ENCODE assay signal across 14 cellular contexts in the genomic region with DNA sequence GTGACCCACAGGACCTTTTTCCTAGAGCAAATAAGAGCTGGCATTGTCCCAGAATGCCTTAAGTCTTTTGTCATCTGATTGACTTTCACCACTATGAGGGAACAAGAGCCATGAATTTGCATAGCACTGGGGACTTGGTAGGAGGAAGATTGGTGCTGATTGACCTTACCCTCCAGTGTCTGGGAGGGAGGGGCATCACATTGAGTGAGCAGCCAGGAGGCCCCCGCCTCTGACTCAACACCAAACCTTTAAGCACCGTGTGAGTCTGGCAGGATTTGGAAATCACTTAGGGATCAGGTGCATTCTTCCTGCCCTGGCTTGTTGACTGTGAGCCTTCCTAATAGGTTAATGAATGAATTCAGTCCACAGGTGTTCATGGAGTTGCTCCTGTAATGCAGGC. TPM values are rescaled to one million over a fixed set of nuclear protein-coding genes. Genes with fewer than 3 reads are reported as not detected.
DNase-seq lines count a peak whose midpoint lies in the region; ATAC-seq and TF ChIP-seq lines count a peak whose summit lies in the region.
"Had no signal": no experiment of that assay in that cellular context is flagged by ENCODE, and none has a peak within 500 bp of the region (broad histone marks: within the 10 kb centered on the region; RNA-seq: fewer than 3 reads in every experiment).

No MANE protein-coding gene starts in this region.

- H2BK120ac ChIP-seq in mesendoderm (ENCODE audit: low read depth, low read length), result no peak overlapping the region

- no peak overlapping the region for H3K4me2 ChIP-seq in mesendoderm (ENCODE audit: low read length)

- no peak for TF ChIP-seq CTCF in WTC11 (IDR thresholded peaks at IDR 0.05)
- TF ChIP-seq CTCF in Caco-2 (IDR thresholded peaks at IDR 0.05; ENCODE audit: insufficient read depth in 1 of 2, low read depth in 1 of 2, low read length in 1 of 2, severe bottlenecking in 1 of 2, unreplicated experiment in 1 of 2), result no peak

- no TSS peak for BruUV-seq in Caco-2 (replicated peaks; lab: Mats Ljungman, UMichigan)

- no peaks in the 10 kb centered on the region for H3K9me3 ChIP-seq in Caco-2
- H3K9me3 ChIP-seq: SJCRH30 had no signal

- H3K27me3 ChIP-seq in mesendoderm (ENCODE audit: insufficient read depth, low read length, poor library complexity), result no peaks in the 10 kb centered on the region
- H3K27me3 ChIP-seq in Caco-2 (replicated peaks; ENCODE audit: control insufficient read depth, insufficient read depth, low read length), result no peaks in the 10 kb centered on the region
- H3K27me3 ChIP-seq: SJCRH30 had no signal

- H2BK15ac ChIP-seq in mesendoderm (replicated peaks; ENCODE audit: low read depth), result no peak overlapping the region

- 0 out of 2 replicates have a peak, but pooled peaks have one; percentile 52 for TF ChIP-seq EP300 in Ishikawa (IDR thresholded peaks at IDR 0.05; ENCODE audit: borderline replicate concordance)

- H3K36me3 Mint-ChIP-seq in WTC11 (no peaks in the 10 kb centered on the region), Caco-2 (ENCODE audit: insufficient read depth, unreplicated experiment) (no peaks in the 10 kb centered on the region)
- H3K36me3 Mint-ChIP-seq: activated CD8-positive, alpha-beta memory T cell treated with anti-CD3 and anti-CD28 coated beads, Interleukin-2, amount 10 ng/mL, durations not matched to agents 7 days and 5 days; activated naive CD4-positive, alpha-beta T cell treated with anti-CD3 and anti-CD28 coated beads, Interleukin-2, amount 50 U/mL, for 24 hours; CD14-positive monocyte; immature natural killer cell had no signal

- no CpG with 5 or more reads among the region's 2 CpGs for WGBS in mesendoderm (ENCODE audit: extremely low coverage, insufficient coverage, low lambda C conversion rate)

- no peak for TF ChIP-seq RAD21 in Ishikawa (IDR thresholded peaks at IDR 0.05; ENCODE audit: low read depth)

- H3K9ac ChIP-seq in mesendoderm (ENCODE audit: low read length), result no peak overlapping the region

- peaks cover 15% of the 10 kb centered on the region for H3K4me1 Mint-ChIP-seq in WTC11
- H3K4me1 Mint-ChIP-seq in Caco-2 (ENCODE audit: low read depth, unreplicated experiment), result no peaks in the 10 kb centered on the region
- H3K4me1 Mint-ChIP-seq: activated CD8-positive, alpha-beta memory T cell treated with anti-CD3 and anti-CD28 coated beads, Interleukin-2, amount 10 ng/mL, durations not matched to agents 7 days and 5 days; activated naive CD4-positive, alpha-beta T cell treated with anti-CD3 and anti-CD28 coated beads, Interleukin-2, amount 50 U/mL, for 24 hours; immature natural killer cell had no signal

- H3K27ac ChIP-seq in mesendoderm (ENCODE audit: low read depth, low read length), result no peak overlapping the region
- H3K27ac ChIP-seq: SJCRH30 had no signal

- no peak overlapping the region for H2BK5ac ChIP-seq in mesendoderm (ENCODE audit: low read length)

- H3K4me3 ChIP-seq in mesendoderm (ENCODE audit: low read length) (no peak overlapping the region), Caco-2 (ENCODE audit: low read depth, low read length) (no peak overlapping the region)
- H3K4me3 ChIP-seq: K562, SJCRH30 had no signal

- no peaks in the 10 kb centered on the region for H3K79me1 ChIP-seq in mesendoderm (ENCODE audit: low read length)

- no peak overlapping the region for H4K5ac ChIP-seq in mesendoderm (ENCODE audit: low read length)

- ATAC-seq in WTC11, result peak; percentile 82
- ATAC-seq: activated CD8-positive, alpha-beta memory T cell treated with anti-CD3 and anti-CD28 coated beads, Interleukin-2, amount 10 ng/mL, durations not matched to agents 7 days and 5 days; K562 had no signal

- H3K23ac ChIP-seq in mesendoderm (ENCODE audit: low read length), result no peak overlapping the region

- no peak overlapping the region for H3K4ac ChIP-seq in mesendoderm (ENCODE audit: low read depth, low read length)

- DNase-seq in COR-L47 (lab: John Stamatoyannopoulos, UW) (peak; percentile 16), WTC11 (ENCODE audit: low spot score) (no peak), mesendoderm (peak; percentile 68), HK-2 (ENCODE audit: unreplicated experiment) (no peak), Caco-2 (no peak), anterior cingulate cortex (lab: John Stamatoyannopoulos, UW) (no peak), middle frontal gyrus (ENCODE audit: extremely low spot score, low spot score) (no peak)
- DNase-seq: activated CD8-positive, alpha-beta memory T cell treated with anti-CD3 and anti-CD28 coated beads, Interleukin-2, amount 10 ng/mL, durations not matched to agents 7 days and 5 days; immature natural killer cell; SJCRH30 had no signal

- intact Hi-C loops in Caco-2 (cut with micrococcal nuclease; ENCODE audit: unreplicated experiment), result no loop called here

- no peak overlapping the region for H3K18ac ChIP-seq in mesendoderm (ENCODE audit: low read length)

- CTCF ChIA-PET in WTC11 (lab: Charles Lee) (interaction anchor here (1.4 kb wide), 1 partner anchor 70 kb away, joined by 3 read pairs; no protein-coding TSS in a partner anchor), Caco-2 (lab: Charles Lee) (no interaction called here)

- H3K36me3 ChIP-seq in mesendoderm (ENCODE audit: control insufficient read depth, insufficient read depth, low read length) (no peaks in the 10 kb centered on the region), Caco-2 (ENCODE audit: control insufficient read depth, insufficient read depth, low read length) (no peaks in the 10 kb centered on the region)
- H3K36me3 ChIP-seq: SJCRH30 had no signal

- H3K27ac Mint-ChIP-seq in WTC11 (peak overlapping the region; percentile 60), Caco-2 (ENCODE audit: unreplicated experiment) (no peak overlapping the region)
- H3K27ac Mint-ChIP-seq: activated CD8-positive, alpha-beta memory T cell treated with anti-CD3 and anti-CD28 coated beads, Interleukin-2, amount 10 ng/mL, durations not matched to agents 7 days and 5 days; immature natural killer cell had no signal

- no peak overlapping the region for H2AK5ac ChIP-seq in mesendoderm (ENCODE audit: low read length)

- H3K56ac ChIP-seq in mesendoderm (ENCODE audit: low read length), result no peak overlapping the region

- H4K8ac ChIP-seq in mesendoderm (ENCODE audit: low read depth, low read length), result no peak overlapping the region

- H3K4me1 ChIP-seq in mesendoderm (ENCODE audit: control insufficient read depth, low read depth, low read length) (no peaks in the 10 kb centered on the region), Caco-2 (no peaks in the 10 kb centered on the region)
- H3K4me1 ChIP-seq: SJCRH30 had no signal

- H3K79me2 ChIP-seq in mesendoderm (ENCODE audit: control insufficient read depth, insufficient read depth, low read length), result no peaks in the 10 kb centered on the region

- POLR2A ChIA-PET in WTC11 (lab: Charles Lee), result no interaction called here
- POLR2A ChIA-PET in Caco-2 (lab: Charles Lee), result no interaction called here

- H3K9me3 Mint-ChIP-seq in WTC11 (no peaks in the 10 kb centered on the region), Caco-2 (ENCODE audit: unreplicated experiment) (no peaks in the 10 kb centered on the region)
- H3K9me3 Mint-ChIP-seq: activated naive CD4-positive, alpha-beta T cell treated with anti-CD3 and anti-CD28 coated beads, Interleukin-2, amount 50 U/mL, for 24 hours; immature natural killer cell had no signal

- H3K27me3 Mint-ChIP-seq in WTC11 (ENCODE audit: low read depth), result no peaks in the 10 kb centered on the region
- H3K27me3 Mint-ChIP-seq in Caco-2 (ENCODE audit: insufficient read depth, unreplicated experiment), result no peaks in the 10 kb centered on the region

- H3K4me3 Mint-ChIP-seq in WTC11 (no peak overlapping the region), Caco-2 (ENCODE audit: unreplicated experiment) (no peak overlapping the region)
- H3K4me3 Mint-ChIP-seq: activated CD8-positive, alpha-beta memory T cell treated with anti-CD3 and anti-CD28 coated beads, Interleukin-2, amount 10 ng/mL, durations not matched to agents 7 days and 5 days; activated naive CD4-positive, alpha-beta T cell treated with anti-CD3 and anti-CD28 coated beads, Interleukin-2, amount 50 U/mL, for 24 hours; immature natural killer cell had no signal

TF ChIP-seq in Ishikawa, 13 proteins besides CTCF, POLR2A, EP300 and RAD21 (continues in another document):
- 0 out of 2 replicates have a peak, but pooled peaks have one; percentile 34 for TF ChIP-seq CEBPB (IDR thresholded peaks at IDR 0.05)
- peak; percentile 80 for TF ChIP-seq TCF12 (IDR thresholded peaks at IDR 0.05; ENCODE audit: low read depth)

TF ChIP-seq in WTC11, 78 proteins besides CTCF, POLR2A, EP300 and RAD21 (continues in another document):
- TF ChIP-seq ZNF317 (CRISPR knock-in tag; IDR thresholded peaks at IDR 0.05; ENCODE audit: borderline replicate concordance, low read depth), result no peak
- TF ChIP-seq RELA (CRISPR knock-in tag; IDR thresholded peaks at IDR 0.05; ENCODE audit: borderline replicate concordance), result no peak
- TF ChIP-seq, protein P1, sequence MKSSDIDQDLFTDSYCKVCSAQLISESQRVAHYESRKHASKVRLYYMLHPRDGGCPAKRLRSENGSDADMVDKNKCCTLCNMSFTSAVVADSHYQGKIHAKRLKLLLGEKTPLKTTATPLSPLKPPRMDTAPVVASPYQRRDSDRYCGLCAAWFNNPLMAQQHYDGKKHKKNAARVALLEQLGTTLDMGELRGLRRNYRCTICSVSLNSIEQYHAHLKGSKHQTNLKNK (CRISPR knock-in tag; IDR thresholded peaks at IDR 0.05), result no peak
- TF ChIP-seq ZNF219 (CRISPR knock-in tag; IDR thresholded peaks at IDR 0.05; ENCODE audit: borderline replicate concordance), result no peak
- TF ChIP-seq NR3C1 (CRISPR knock-in tag; conservative IDR thresholded peaks at IDR 0.05; ENCODE audit: low read depth), result no peak
- TF ChIP-seq MAX (CRISPR knock-in tag; IDR thresholded peaks at IDR 0.05), result no peak
- TF ChIP-seq CREM (CRISPR knock-in tag; IDR thresholded peaks at IDR 0.05), result no peak
- TF ChIP-seq CBFB (CRISPR knock-in tag; IDR thresholded peaks at IDR 0.05; ENCODE audit: low read depth), result no peak
- TF ChIP-seq JAZF1 (CRISPR knock-in tag; IDR thresholded peaks at IDR 0.05), result no peak

RNA-seq across cellular contexts. Expression of gene WNK2, which starts 40.7 kb away (rescaled TPM):
- total RNA-seq in WTC11 (2021), result 113 to 121 TPM (median 120 TPM) in 3 replicates
- polyA plus RNA-seq in mesendoderm (2013, experiment 1 of 2), result 21.9 TPM
- polyA plus RNA-seq in mesendoderm (2013, experiment 2 of 2), result 21.3 TPM
- total RNA-seq in Caco-2 (2022), result 21.7 and 23.4 TPM in 2 replicates
- total RNA-seq: activated CD8-positive, alpha-beta memory T cell treated with anti-CD3 and anti-CD28 coated beads, Interleukin-2, amount 10 ng/mL, durations not matched to agents 7 days and 5 days; SJCRH30 had no signal
- polyA plus RNA-seq: CD14-positive monocyte, immature natural killer cell had no signal

Comparison
In these comparisons a context has a peak if more than half of its experiments do, and no peak if none do; other contexts are left out.
1. DNase-seq: peak in COR-L47 (single experiment) and mesendoderm (single experiment); none in WTC11 (single experiment), HK-2 (single experiment), Caco-2 (0 of 2), anterior cingulate cortex (0 of 58) and middle frontal gyrus (single experiment).